1 cellular context compared by ENCODE assay signal in the genomic region with DNA sequence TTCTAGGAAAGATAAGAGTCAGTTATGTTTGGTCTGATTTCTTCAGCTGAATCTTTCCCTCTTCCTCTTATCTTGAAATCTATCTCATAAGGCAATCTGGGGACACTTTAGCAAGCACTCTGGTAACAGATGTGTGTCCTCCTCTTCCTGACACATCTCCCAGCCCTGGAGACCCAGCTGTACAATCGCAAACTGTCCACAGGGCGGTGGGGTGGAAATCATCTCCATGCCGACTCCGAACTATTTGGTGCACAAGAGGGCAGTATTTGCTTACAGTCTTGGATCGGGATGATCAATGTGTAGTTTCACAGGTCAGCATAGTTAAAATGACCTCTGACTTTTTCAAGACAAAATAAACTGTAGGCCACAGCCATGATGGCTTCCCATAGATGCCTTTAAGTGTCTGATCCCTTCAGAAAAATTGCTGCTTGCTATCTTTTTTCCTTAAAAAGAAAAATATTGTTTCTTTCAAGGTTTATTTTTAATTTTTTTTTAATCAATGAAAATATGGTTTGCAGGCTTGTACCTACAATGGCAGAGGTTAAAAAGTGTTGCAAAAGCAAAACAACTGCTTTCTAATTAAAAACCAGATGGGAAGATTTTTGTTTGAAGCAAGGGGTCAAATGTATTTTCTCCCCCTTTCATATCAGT.
TF ChIP-seq lines count a peak whose summit lies in the region.

No MANE protein-coding gene starts in this region.

TF ChIP-seq in HepG2, 621 proteins besides CTCF, POLR2A, EP300 and RAD21 (continued from another document and continues in another):
- TF ChIP-seq KAT2B (IDR thresholded peaks at IDR 0.05; ENCODE audit: borderline replicate concordance, low read depth, low read length) (no peak), ZKSCAN8 (CRISPR knock-in tag; IDR thresholded peaks at IDR 0.05; ENCODE audit: borderline replicate concordance) (peak; percentile 26; the same call in 1 of the 2 replicates), ETV6 (CRISPR knock-in tag; conservative IDR thresholded peaks at IDR 0.05) (no peak), JDP2 (CRISPR knock-in tag; IDR thresholded peaks at IDR 0.05; ENCODE audit: borderline replicate concordance) (no peak), IKZF4 (CRISPR knock-in tag; IDR thresholded peaks at IDR 0.05; ENCODE audit: borderline replicate concordance, low read depth, not compliant biosample characterization) (no peak), PHB2 (IDR thresholded peaks at IDR 0.05; ENCODE audit: partially characterized antibody) (no peak), SOX5 (CRISPR knock-in tag; IDR thresholded peaks at IDR 0.05; ENCODE audit: borderline replicate concordance) (peak; percentile 69; the same call in 1 of the 2 replicates), ZNF296 (CRISPR knock-in tag; conservative IDR thresholded peaks at IDR 0.05) (no peak), ZNF12 (CRISPR knock-in tag; IDR thresholded peaks at IDR 0.05) (0 out of 2 replicates have a peak, but pooled peaks have one; percentile 28), SIN3A (IDR thresholded peaks at IDR 0.05; ENCODE audit: borderline replicate concordance, low read depth, low read length) (0 out of 2 replicates have a peak, but pooled peaks have one; percentile 17), ZFP62 (CRISPR knock-in tag; IDR thresholded peaks at IDR 0.05) (no peak), ZFP41 (CRISPR knock-in tag; IDR thresholded peaks at IDR 0.05; ENCODE audit: borderline replicate concordance) (no peak), HOXA5 (CRISPR knock-in tag; IDR thresholded peaks at IDR 0.05) (peak; percentile 70; the same call in 1 of the 2 replicates), MXI1 (IDR thresholded peaks at IDR 0.05; ENCODE audit: borderline replicate concordance, low read depth, low read length) (peak; percentile 55; the same call in 1 of the 3 replicates), MED1 (CRISPR knock-in tag; IDR thresholded peaks at IDR 0.05) (peak; percentile 66), MYC (CRISPR knock-in tag; IDR thresholded peaks at IDR 0.05; ENCODE audit: borderline replicate concordance) (no peak; the same call in 1 of the 2 replicates), RARA (CRISPR knock-in tag; IDR thresholded peaks at IDR 0.05) (peak; percentile 76), MTA1 (CRISPR knock-in tag; IDR thresholded peaks at IDR 0.05; ENCODE audit: borderline replicate concordance) (no peak), KMT2A (CRISPR knock-in tag; IDR thresholded peaks at IDR 0.05) (peak; percentile 73; the same call in 1 of the 2 replicates), IRF2 (CRISPR knock-in tag; IDR thresholded peaks at IDR 0.05) (peak; percentile 75; the same call in 1 of the 2 replicates), ZNF333 (CRISPR knock-in tag; IDR thresholded peaks at IDR 0.05; ENCODE audit: borderline replicate concordance) (no peak), IRX3 (CRISPR knock-in tag; IDR thresholded peaks at IDR 0.05; ENCODE audit: borderline replicate concordance, low read depth) (no peak), KLF11 (CRISPR knock-in tag; IDR thresholded peaks at IDR 0.05) (peak; percentile 38; the same call in 1 of the 2 replicates), SOX6 (IDR thresholded peaks at IDR 0.05) (no peak), SOX6 (CRISPR knock-in tag; IDR thresholded peaks at IDR 0.05) (peak; percentile 70), ATAD3A (CRISPR knock-in tag; IDR thresholded peaks at IDR 0.05) (no peak), XBP1 (CRISPR knock-in tag; IDR thresholded peaks at IDR 0.05) (no peak), ZNF256 (CRISPR knock-in tag; conservative IDR thresholded peaks at IDR 0.05) (no peak), SMC3 (IDR thresholded peaks at IDR 0.05; ENCODE audit: low read length) (peak; percentile 99), ARNT (IDR thresholded peaks at IDR 0.05) (no peak), JUND (CRISPR knock-in tag; IDR thresholded peaks at IDR 0.05) (no peak), MIXL1 (CRISPR knock-in tag; IDR thresholded peaks at IDR 0.05) (peak; percentile 81), ESRRA (CRISPR knock-in tag; IDR thresholded peaks at IDR 0.05; ENCODE audit: low read depth) (peak; percentile 60; the same call in 1 of the 2 replicates), SP2 (CRISPR knock-in tag; IDR thresholded peaks at IDR 0.05) (no peak), HOXD1 (CRISPR knock-in tag; IDR thresholded peaks at IDR 0.05) (no peak), ZNF205 (CRISPR knock-in tag; IDR thresholded peaks at IDR 0.05) (peak; percentile 67; the same call in 1 of the 2 replicates), CBX5 (CRISPR knock-in tag; IDR thresholded peaks at IDR 0.05; ENCODE audit: borderline replicate concordance) (peak; percentile 51; the same call in 1 of the 2 replicates), RFXANK (CRISPR knock-in tag; IDR thresholded peaks at IDR 0.05) (peak; percentile 60; the same call in 1 of the 2 replicates)
- TF ChIP-seq, protein P1, sequence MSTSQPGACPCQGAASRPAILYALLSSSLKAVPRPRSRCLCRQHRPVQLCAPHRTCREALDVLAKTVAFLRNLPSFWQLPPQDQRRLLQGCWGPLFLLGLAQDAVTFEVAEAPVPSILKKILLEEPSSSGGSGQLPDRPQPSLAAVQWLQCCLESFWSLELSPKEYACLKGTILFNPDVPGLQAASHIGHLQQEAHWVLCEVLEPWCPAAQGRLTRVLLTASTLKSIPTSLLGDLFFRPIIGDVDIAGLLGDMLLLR (CRISPR knock-in tag; IDR thresholded peaks at IDR 0.05): no peak
- TF ChIP-seq, protein P2, sequence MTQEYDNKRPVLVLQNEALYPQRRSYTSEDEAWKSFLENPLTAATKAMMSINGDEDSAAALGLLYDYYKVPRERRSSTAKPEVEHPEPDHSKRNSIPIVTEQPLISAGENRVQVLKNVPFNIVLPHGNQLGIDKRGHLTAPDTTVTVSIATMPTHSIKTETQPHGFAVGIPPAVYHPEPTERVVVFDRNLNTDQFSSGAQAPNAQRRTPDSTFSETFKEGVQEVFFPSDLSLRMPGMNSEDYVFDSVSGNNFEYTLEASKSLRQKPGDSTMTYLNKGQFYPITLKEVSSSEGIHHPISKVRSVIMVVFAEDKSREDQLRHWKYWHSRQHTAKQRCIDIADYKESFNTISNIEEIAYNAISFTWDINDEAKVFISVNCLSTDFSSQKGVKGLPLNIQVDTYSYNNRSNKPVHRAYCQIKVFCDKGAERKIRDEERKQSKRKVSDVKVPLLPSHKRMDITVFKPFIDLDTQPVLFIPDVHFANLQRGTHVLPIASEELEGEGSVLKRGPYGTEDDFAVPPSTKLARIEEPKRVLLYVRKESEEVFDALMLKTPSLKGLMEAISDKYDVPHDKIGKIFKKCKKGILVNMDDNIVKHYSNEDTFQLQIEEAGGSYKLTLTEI (CRISPR knock-in tag; conservative IDR thresholded peaks at IDR 0.05): no peak
- TF ChIP-seq, protein P3, sequence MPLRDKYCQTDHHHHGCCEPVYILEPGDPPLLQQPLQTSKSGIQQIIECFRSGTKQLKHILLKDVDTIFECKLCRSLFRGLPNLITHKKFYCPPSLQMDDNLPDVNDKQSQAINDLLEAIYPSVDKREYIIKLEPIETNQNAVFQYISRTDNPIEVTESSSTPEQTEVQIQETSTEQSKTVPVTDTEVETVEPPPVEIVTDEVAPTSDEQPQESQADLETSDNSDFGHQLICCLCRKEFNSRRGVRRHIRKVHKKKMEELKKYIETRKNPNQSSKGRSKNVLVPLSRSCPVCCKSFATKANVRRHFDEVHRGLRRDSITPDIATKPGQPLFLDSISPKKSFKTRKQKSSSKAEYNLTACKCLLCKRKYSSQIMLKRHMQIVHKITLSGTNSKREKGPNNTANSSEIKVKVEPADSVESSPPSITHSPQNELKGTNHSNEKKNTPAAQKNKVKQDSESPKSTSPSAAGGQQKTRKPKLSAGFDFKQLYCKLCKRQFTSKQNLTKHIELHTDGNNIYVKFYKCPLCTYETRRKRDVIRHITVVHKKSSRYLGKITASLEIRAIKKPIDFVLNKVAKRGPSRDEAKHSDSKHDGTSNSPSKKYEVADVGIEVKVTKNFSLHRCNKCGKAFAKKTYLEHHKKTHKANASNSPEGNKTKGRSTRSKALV (CRISPR knock-in tag; IDR thresholded peaks at IDR 0.05): 0 out of 2 replicates have a peak, but pooled peaks have one; percentile 38
- TF ChIP-seq, protein P4, sequence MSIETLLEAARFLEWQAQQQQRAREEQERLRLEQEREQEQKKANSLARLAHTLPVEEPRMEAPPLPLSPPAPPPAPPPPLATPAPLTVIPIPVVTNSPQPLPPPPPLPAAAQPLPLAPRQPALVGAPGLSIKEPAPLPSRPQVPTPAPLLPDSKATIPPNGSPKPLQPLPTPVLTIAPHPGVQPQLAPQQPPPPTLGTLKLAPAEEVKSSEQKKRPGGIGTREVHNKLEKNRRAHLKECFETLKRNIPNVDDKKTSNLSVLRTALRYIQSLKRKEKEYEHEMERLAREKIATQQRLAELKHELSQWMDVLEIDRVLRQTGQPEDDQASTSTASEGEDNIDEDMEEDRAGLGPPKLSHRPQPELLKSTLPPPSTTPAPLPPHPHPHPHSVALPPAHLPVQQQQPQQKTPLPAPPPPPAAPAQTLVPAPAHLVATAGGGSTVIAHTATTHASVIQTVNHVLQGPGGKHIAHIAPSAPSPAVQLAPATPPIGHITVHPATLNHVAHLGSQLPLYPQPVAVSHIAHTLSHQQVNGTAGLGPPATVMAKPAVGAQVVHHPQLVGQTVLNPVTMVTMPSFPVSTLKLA (IDR thresholded peaks at IDR 0.05): no peak
- TF ChIP-seq, protein P5, sequence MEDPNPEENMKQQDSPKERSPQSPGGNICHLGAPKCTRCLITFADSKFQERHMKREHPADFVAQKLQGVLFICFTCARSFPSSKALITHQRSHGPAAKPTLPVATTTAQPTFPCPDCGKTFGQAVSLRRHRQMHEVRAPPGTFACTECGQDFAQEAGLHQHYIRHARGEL (CRISPR knock-in tag; IDR thresholded peaks at IDR 0.05): no peak
- TF ChIP-seq, protein P6, sequence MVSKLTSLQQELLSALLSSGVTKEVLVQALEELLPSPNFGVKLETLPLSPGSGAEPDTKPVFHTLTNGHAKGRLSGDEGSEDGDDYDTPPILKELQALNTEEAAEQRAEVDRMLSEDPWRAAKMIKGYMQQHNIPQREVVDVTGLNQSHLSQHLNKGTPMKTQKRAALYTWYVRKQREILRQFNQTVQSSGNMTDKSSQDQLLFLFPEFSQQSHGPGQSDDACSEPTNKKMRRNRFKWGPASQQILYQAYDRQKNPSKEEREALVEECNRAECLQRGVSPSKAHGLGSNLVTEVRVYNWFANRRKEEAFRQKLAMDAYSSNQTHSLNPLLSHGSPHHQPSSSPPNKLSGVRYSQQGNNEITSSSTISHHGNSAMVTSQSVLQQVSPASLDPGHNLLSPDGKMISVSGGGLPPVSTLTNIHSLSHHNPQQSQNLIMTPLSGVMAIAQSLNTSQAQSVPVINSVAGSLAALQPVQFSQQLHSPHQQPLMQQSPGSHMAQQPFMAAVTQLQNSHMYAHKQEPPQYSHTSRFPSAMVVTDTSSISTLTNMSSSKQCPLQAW (CRISPR knock-in tag; IDR thresholded peaks at IDR 0.05): no peak
- TF ChIP-seq, protein P7, sequence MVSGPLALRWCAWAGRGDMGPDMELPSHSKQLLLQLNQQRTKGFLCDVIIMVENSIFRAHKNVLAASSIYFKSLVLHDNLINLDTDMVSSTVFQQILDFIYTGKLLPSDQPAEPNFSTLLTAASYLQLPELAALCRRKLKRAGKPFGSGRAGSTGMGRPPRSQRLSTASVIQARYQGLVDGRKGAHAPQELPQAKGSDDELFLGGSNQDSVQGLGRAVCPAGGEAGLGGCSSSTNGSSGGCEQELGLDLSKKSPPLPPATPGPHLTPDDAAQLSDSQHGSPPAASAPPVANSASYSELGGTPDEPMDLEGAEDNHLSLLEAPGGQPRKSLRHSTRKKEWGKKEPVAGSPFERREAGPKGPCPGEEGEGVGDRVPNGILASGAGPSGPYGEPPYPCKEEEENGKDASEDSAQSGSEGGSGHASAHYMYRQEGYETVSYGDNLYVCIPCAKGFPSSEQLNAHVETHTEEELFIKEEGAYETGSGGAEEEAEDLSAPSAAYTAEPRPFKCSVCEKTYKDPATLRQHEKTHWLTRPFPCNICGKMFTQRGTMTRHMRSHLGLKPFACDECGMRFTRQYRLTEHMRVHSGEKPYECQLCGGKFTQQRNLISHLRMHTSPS (CRISPR knock-in tag; IDR thresholded peaks at IDR 0.05; ENCODE audit: low read depth): no peak
- TF ChIP-seq, protein P8, sequence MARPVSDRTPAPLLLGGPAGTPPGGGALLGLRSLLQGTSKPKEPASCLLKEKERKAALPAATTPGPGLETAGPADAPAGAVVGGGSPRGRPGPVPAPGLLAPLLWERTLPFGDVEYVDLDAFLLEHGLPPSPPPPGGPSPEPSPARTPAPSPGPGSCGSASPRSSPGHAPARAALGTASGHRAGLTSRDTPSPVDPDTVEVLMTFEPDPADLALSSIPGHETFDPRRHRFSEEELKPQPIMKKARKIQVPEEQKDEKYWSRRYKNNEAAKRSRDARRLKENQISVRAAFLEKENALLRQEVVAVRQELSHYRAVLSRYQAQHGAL (CRISPR knock-in tag; IDR thresholded peaks at IDR 0.05; ENCODE audit: not compliant biosample characterization): no peak
- TF ChIP-seq, protein P9, sequence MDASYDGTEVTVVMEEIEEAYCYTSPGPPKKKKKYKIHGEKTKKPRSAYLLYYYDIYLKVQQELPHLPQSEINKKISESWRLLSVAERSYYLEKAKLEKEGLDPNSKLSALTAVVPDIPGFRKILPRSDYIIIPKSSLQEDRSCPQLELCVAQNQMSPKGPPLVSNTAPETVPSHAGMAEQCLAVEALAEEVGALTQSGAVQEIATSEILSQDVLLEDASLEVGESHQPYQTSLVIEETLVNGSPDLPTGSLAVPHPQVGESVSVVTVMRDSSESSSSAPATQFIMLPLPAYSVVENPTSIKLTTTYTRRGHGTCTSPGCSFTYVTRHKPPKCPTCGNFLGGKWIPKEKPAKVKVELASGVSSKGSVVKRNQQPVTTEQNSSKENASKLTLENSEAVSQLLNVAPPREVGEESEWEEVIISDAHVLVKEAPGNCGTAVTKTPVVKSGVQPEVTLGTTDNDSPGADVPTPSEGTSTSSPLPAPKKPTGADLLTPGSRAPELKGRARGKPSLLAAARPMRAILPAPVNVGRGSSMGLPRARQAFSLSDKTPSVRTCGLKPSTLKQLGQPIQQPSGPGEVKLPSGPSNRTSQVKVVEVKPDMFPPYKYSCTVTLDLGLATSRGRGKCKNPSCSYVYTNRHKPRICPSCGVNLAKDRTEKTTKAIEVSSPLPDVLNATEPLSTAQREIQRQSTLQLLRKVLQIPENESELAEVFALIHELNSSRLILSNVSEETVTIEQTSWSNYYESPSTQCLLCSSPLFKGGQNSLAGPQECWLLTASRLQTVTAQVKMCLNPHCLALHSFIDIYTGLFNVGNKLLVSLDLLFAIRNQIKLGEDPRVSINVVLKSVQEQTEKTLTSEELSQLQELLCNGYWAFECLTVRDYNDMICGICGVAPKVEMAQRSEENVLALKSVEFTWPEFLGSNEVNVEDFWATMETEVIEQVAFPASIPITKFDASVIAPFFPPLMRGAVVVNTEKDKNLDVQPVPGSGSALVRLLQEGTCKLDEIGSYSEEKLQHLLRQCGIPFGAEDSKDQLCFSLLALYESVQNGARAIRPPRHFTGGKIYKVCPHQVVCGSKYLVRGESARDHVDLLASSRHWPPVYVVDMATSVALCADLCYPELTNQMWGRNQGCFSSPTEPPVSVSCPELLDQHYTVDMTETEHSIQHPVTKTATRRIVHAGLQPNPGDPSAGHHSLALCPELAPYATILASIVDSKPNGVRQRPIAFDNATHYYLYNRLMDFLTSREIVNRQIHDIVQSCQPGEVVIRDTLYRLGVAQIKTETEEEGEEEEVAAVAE (CRISPR knock-in tag; IDR thresholded peaks at IDR 0.05; ENCODE audit: borderline replicate concordance): 0 out of 2 replicates have a peak, but pooled peaks have one; percentile 39
